ENCODE assay signal across 18 cellular contexts in the genomic region with DNA sequence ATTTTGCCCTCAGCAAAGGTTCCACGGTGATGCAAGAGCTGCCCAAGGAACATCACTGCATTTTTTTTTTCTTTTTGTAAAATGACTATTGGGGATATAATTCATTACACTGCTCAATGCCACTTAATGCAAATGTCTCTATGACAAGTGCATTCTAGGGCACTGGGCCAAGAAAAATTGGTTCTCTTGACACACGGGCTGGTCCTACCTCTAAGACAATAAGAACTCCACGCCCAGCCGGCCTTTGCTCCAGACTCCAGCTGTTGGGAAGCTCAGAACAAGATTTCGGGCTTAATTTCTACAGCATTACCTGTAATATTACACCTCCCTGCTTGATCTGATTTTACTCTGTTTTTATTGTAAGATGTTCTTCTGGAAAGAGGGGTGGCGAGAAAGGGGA.
A peak's percentile ranks its signal among the peaks of the same experiment; 100 is the strongest.
DNase-seq lines count a peak whose midpoint lies in the region; ATAC-seq and TF ChIP-seq lines count a peak whose summit lies in the region.
"Had no signal": no experiment of that assay in that cellular context is flagged by ENCODE, and none has a peak within 500 bp of the region (broad histone marks: within the 10 kb centered on the region; RNA-seq: fewer than 3 reads in every experiment).

No MANE protein-coding gene starts in this region.

- CTCF ChIA-PET in HEK293 (lab: Yijun Ruan, JAX) = interaction anchor here (1.0 to 1.6 kb wide), 2 partner anchors 8 to 182 kb away, joined by 4 to 6 read pairs; no protein-coding TSS in a partner anchor

- no peaks in the 10 kb centered on the region for H3K4me1 ChIP-seq in HEK293 (ENCODE audit: control insufficient read depth, insufficient read depth, low read length)
- H3K4me1 ChIP-seq: right lobe of liver had no signal

- DNase-seq in COLO668 (lab: John Stamatoyannopoulos, UW; ENCODE audit: unreplicated experiment) (peak; percentile 13), NCI-H2171 (lab: John Stamatoyannopoulos, UW) (peak; percentile 67), SK-N-MC (ENCODE audit: low read depth, low spot score) (no peak), AG08395 (ENCODE audit: low spot score) (no peak)
- no peak for DNase-seq in activated CD4-positive, alpha-beta T cell treated with anti-CD3 and anti-CD28 coated beads, Interleukin-2, amount 50 U/mL, for 1 hour
- DNase-seq: activated T-cell treated with anti-CD3 and anti-CD28 coated beads, Interleukin-2, amount 50 U/mL, for 48 hours; CD4-positive, CD25-positive, alpha-beta regulatory T cell; KG1; NCI-H2029 treated with DMSO at 0.1 percent for 48 hours; right lobe of liver; SIG-M5; stimulated activated naive CD4-positive, alpha-beta T cell treated with Interleukin-2 at 50 U/mL for 16 hours; T-helper 2 cell had no signal

- H3K4me3 ChIP-seq in HEK293 (ENCODE audit: low read depth, low read length) (no peak overlapping the region), SK-N-MC (no peak overlapping the region; the same call in 1 of the 2 replicates)
- H3K4me3 ChIP-seq: lung, right lobe of liver had no signal

- POLR2A ChIA-PET in HEK293 (lab: Yijun Ruan, JAX) = no interaction called here

- H3K9ac ChIP-seq in SK-N-MC (ENCODE audit: insufficient read length) = no peak overlapping the region

- no peak for TF ChIP-seq CTCF in HEK293 (tag by site-specific recombination; IDR thresholded peaks at IDR 0.05)

- H3K36me3 ChIP-seq in HEK293 (ENCODE audit: control insufficient read depth in 2 of 2, insufficient read depth in 1 of 2, low read length in 2 of 2) (no peaks in the 10 kb centered on the region), SK-N-MC (ENCODE audit: insufficient read depth, low read length) (no peaks in the 10 kb centered on the region)
- H3K36me3 ChIP-seq: right lobe of liver had no signal

- no peaks in the 10 kb centered on the region for H3K9me3 ChIP-seq in HEK293 (ENCODE audit: control insufficient read depth, insufficient read depth, low read depth, low read length)
- H3K9me3 ChIP-seq in SK-N-MC (ENCODE audit: low read depth, low read length) = no peaks in the 10 kb centered on the region
- H3K9me3 ChIP-seq: right lobe of liver had no signal

- H3K27ac ChIP-seq in HEK293 (ENCODE audit: extremely low read depth, low read depth, low read length) (no peak overlapping the region), SK-N-MC (peak overlapping the region; percentile 45; the same call in 1 of the 2 replicates)
- H3K27ac ChIP-seq: right lobe of liver had no signal

- no peak for ATAC-seq in HG03521 (IDR thresholded peaks at IDR 0.05; ENCODE audit: unreplicated experiment)
- ATAC-seq in HG03354 (IDR thresholded peaks at IDR 0.05; ENCODE audit: poor library complexity, severe bottlenecking, unreplicated experiment) = no peak
- ATAC-seq: activated naive CD4-positive, alpha-beta T cell treated with anti-CD3 and anti-CD28 coated beads, Interleukin-2, amount 50 U/mL, for 72 hours; right lobe of liver had no signal

TF ChIP-seq in HEK293, 187 proteins besides CTCF, POLR2A, EP300 and RAD21:
- TF ChIP-seq ZNF521 (tag by site-specific recombination; IDR thresholded peaks at IDR 0.05) = no peak
- TF ChIP-seq, protein P1, sequence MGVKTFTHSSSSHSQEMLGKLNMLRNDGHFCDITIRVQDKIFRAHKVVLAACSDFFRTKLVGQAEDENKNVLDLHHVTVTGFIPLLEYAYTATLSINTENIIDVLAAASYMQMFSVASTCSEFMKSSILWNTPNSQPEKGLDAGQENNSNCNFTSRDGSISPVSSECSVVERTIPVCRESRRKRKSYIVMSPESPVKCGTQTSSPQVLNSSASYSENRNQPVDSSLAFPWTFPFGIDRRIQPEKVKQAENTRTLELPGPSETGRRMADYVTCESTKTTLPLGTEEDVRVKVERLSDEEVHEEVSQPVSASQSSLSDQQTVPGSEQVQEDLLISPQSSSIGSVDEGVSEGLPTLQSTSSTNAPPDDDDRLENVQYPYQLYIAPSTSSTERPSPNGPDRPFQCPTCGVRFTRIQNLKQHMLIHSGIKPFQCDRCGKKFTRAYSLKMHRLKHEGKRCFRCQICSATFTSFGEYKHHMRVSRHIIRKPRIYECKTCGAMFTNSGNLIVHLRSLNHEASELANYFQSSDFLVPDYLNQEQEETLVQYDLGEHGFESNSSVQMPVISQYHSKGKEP (tag by site-specific recombination; IDR thresholded peaks at IDR 0.05) = 0 out of 2 replicates have a peak, but pooled peaks have one; percentile 22

Comparison
In these comparisons a context has a peak if more than half of its experiments do, and no peak if none do; other contexts are left out.
1. DNase-seq: peak in COLO668 (single experiment) and NCI-H2171 (single experiment); none in SK-N-MC (single experiment), AG08395 (single experiment) and activated CD4-positive, alpha-beta T cell treated with anti-CD3 and anti-CD28 coated beads, Interleukin-2, amount 50 U/mL, for 1 hour (single experiment).